13 cellular contexts compared by ENCODE assay signal in the genomic region with DNA sequence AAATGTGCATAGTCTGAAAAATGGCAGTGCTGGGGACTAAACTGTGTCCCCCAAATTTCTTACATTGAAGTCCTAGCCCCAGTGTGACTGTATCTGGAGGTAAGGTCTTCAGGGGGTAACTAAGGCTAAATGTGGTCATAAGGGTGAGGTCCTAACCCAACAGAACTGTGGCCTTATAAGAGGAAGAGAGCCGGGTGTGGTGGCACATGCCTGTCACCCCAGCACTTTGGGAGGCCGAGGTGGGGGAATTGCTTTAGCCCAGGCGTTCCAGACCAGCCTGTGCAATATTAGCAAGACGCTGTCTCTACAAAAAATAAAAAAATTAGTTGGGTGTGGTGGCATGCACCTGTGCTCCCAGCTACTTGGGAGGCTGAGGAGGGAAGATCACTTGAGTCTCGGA. TPM values are rescaled to one million over a fixed set of nuclear protein-coding genes. Genes with fewer than 3 reads are reported as not detected.
DNase-seq lines count a peak whose midpoint lies in the region; ATAC-seq, FAIRE-seq and TF ChIP-seq lines count a peak whose summit lies in the region.
"Had no signal": no experiment of that assay in that cellular context is flagged by ENCODE, and none has a peak within 500 bp of the region (broad histone marks: within the 10 kb centered on the region; RNA-seq: fewer than 3 reads in every experiment).

No MANE protein-coding gene starts in this region.

- peak overlapping the region; percentile 82 for H3K27ac Mint-ChIP-seq in HFFc6
- H3K27ac Mint-ChIP-seq: progenitor cell of endocrine pancreas had no signal

- no peak for DNase-seq in HFFc6
- peak; percentile 46 for DNase-seq in activated CD4-positive, alpha-beta T cell treated with anti-CD3 and anti-CD28 coated beads for 1 hour
- no peak for DNase-seq in bronchial epithelial cell (ENCODE audit: low read depth)
- peak in 2 of 3 donors; percentile 38 to 44 for DNase-seq in stimulated activated CD4-positive, alpha-beta T cell treated with anti-CD3 and anti-CD28 coated beads, TNF-alpha, amount 100 ng/mL, for 1 hour (ENCODE audit: low read depth in 3 of 3, low spot score in 1 of 3)
- DNase-seq in H54 (ENCODE audit: insufficient read length, low spot score) = no peak
- DNase-seq in H4 (ENCODE audit: low spot score) = no peak
- DNase-seq: DMS 273 treated with DMSO at 0.1 percent for 48 hours, stomach had no signal

- no peak overlapping the region for H3K4me3 ChIP-seq in bronchial epithelial cell (ENCODE audit: low read depth, low read length)
- H3K4me3 ChIP-seq: stomach had no signal

- peaks cover 2% of the 10 kb centered on the region; the same call in 1 of the 2 replicates for H3K27me3 Mint-ChIP-seq in HFFc6 (ENCODE audit: insufficient read depth)
- H3K27me3 Mint-ChIP-seq: progenitor cell of endocrine pancreas had no signal

- peak overlapping the region; percentile 66 for H3K4me3 Mint-ChIP-seq in HFFc6

- peaks cover 52% of the 10 kb centered on the region for H3K4me1 Mint-ChIP-seq in HFFc6 (ENCODE audit: low read depth)

- no peaks in the 10 kb centered on the region for H3K9me3 Mint-ChIP-seq in HFFc6

- H3K27me3 ChIP-seq in bronchial epithelial cell (ENCODE audit: control insufficient read depth, insufficient read depth, low read length) = no peaks in the 10 kb centered on the region
- H3K27me3 ChIP-seq: stomach had no signal

- FAIRE-seq in bronchial epithelial cell (lab: Jason Lieb, UNC) = peak; percentile 96
- no peak for FAIRE-seq in H54 (lab: Jason Lieb, UNC)
- FAIRE-seq: H1, keratinocyte had no signal

- TF ChIP-seq CTCF in HFFc6 (IDR thresholded peaks at IDR 0.05) = no peak
- no peak for TF ChIP-seq CTCF in bronchial epithelial cell (IDR thresholded peaks at IDR 0.05; ENCODE audit: insufficient read depth, low read length, severe bottlenecking)

- H3K36me3 ChIP-seq in bronchial epithelial cell (ENCODE audit: control insufficient read depth, insufficient read depth, low read length) = peaks cover 25% of the 10 kb centered on the region

- H3K36me3 Mint-ChIP-seq in HFFc6 (ENCODE audit: low read depth) = peaks cover 65% of the 10 kb centered on the region

- no peak for ATAC-seq in HG03432 (IDR thresholded peaks at IDR 0.05; ENCODE audit: unreplicated experiment)
- ATAC-seq in GM21723 (IDR thresholded peaks at IDR 0.05; ENCODE audit: unreplicated experiment) = no peak

- TF ChIP-seq POLR2A in H54 (IDR thresholded peaks at IDR 0.05; ENCODE audit: low read depth, low read length) = no peak

RNA-seq across cellular contexts. Expression of a gene that starts 17.8 kb away (rescaled TPM):
- total RNA-seq in HFFc6 (2021; fragmentation: NEBNext Ultra II Directional; extraction: Animal tissue kit (Norgen Biotek cat#: 25700)) = not detected
- total RNA-seq in bronchial epithelial cell = not detected in 2 replicates
- not detected in 2 replicates for total RNA-seq in H4 (2014; rRNA removed; shearing (Covaris generic))
- total RNA-seq: H1, progenitor cell of endocrine pancreas had no signal

RNA-seq across cellular contexts. Expression of a gene that starts 32.2 kb away (rescaled TPM):
- total RNA-seq in HFFc6 (2021; fragmentation: NEBNext Ultra II Directional; extraction: Animal tissue kit (Norgen Biotek cat#: 25700)) = 10 to 100 TPM; 59.1 to 72.5 (median 68.3) TPM
- 55.3 and 61.1 TPM in 2 replicates for total RNA-seq in bronchial epithelial cell
- total RNA-seq in H4 (2014; rRNA removed; shearing (Covaris generic)) = 62.4 and 68.1 TPM in 2 replicates

RNA-seq across cellular contexts. Expression of a gene that starts 33.1 kb away (rescaled TPM):
- total RNA-seq in HFFc6 (2021; fragmentation: NEBNext Ultra II Directional; extraction: Animal tissue kit (Norgen Biotek cat#: 25700)) = 100 to 1,000 TPM in 2 of 6 experiments, 10 to 100 TPM in 4; 90.5 to 104 (median 97.0) TPM
- 84.0 and 104 TPM in 2 replicates for total RNA-seq in bronchial epithelial cell
- total RNA-seq in H4 (2014; rRNA removed; shearing (Covaris generic)) = 61.0 and 62.3 TPM in 2 replicates

RNA-seq across cellular contexts. Expression of a gene that starts 53.7 kb away (rescaled TPM):
- 10 to 100 TPM; 10.2 to 21.3 (median 10.8) TPM for total RNA-seq in HFFc6 (2021; fragmentation: NEBNext Ultra II Directional; extraction: Animal tissue kit (Norgen Biotek cat#: 25700))
- total RNA-seq in bronchial epithelial cell = 0.26 TPM in 1 of 2 replicates, not detected in the other
- not detected in 2 replicates for total RNA-seq in H4 (2014; rRNA removed; shearing (Covaris generic))

Comparison
In these comparisons a context has a peak if more than half of its experiments do, and no peak if none do; other contexts are left out.
1. DNase-seq: peak in activated CD4-positive, alpha-beta T cell treated with anti-CD3 and anti-CD28 coated beads for 1 hour (single experiment) and stimulated activated CD4-positive, alpha-beta T cell treated with anti-CD3 and anti-CD28 coated beads, TNF-alpha, amount 100 ng/mL, for 1 hour (2 of 3); none in HFFc6 (single experiment), bronchial epithelial cell (single experiment), H54 (single experiment) and H4 (single experiment).